ENCODE assay signal across 1 cellular context in genomic region chr21:33228455-33228854, GRCh38.
TF ChIP-seq lines count a peak whose summit lies in the region.

No MANE protein-coding gene starts in this region.

TF ChIP-seq in A549, 52 proteins besides CTCF, POLR2A, EP300 and RAD21:
- no peak for TF ChIP-seq RCOR1 (IDR thresholded peaks at IDR 0.05; ENCODE audit: low read depth, low read length)
- no peak for TF ChIP-seq ZNF302 (CRISPR knock-in tag; IDR thresholded peaks at IDR 0.05)
- TF ChIP-seq POLR2AphosphoS2 (conservative IDR thresholded peaks at IDR 0.05; ENCODE audit: low read length): no peak
